Comparison of ENCODE assay signal across 1 cellular context in the genomic region with DNA sequence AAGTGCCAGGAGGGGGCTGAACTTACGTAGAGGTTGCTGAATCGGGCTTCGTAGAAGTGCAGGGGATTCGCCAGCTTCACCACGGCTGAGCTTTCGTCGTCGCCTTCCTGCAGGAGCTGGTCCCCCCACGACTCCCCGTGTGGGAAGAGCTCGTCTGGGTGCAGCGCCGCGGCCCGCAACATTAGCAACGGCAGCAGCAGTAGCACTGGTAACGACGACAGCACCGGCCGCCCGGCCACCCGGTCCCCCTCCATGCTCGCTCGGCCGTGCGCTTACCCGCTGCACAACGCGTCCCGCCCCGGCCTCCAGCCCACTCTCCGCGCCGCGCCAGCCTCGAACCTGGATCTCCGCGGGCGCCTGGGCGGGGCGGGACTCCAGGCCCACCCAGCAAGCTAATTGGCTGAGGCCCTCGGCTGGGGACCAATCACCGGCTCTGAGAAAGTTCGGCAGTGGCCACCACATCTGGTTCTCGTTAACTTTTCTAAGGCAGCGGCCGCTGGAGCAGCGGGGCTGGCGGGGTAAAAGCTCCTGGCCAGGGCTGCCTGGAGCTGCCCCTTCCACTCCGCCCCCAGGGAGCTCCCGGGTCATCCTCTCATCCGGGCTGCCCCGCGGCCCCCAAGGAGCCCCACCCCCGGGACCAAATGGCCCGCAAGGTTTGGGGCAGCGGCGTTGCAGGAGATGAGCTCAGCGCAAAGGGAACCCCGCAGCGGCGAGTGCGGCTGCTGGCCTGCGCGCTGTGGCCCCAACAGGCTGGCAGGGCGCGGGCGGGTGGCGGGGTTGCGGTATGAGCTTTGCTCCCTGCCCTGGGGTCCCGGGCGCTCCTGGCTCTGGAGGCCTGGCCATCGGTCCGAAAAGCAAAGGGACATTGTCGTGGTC.
TF ChIP-seq lines count a peak whose summit lies in the region.

A gene with protein sequence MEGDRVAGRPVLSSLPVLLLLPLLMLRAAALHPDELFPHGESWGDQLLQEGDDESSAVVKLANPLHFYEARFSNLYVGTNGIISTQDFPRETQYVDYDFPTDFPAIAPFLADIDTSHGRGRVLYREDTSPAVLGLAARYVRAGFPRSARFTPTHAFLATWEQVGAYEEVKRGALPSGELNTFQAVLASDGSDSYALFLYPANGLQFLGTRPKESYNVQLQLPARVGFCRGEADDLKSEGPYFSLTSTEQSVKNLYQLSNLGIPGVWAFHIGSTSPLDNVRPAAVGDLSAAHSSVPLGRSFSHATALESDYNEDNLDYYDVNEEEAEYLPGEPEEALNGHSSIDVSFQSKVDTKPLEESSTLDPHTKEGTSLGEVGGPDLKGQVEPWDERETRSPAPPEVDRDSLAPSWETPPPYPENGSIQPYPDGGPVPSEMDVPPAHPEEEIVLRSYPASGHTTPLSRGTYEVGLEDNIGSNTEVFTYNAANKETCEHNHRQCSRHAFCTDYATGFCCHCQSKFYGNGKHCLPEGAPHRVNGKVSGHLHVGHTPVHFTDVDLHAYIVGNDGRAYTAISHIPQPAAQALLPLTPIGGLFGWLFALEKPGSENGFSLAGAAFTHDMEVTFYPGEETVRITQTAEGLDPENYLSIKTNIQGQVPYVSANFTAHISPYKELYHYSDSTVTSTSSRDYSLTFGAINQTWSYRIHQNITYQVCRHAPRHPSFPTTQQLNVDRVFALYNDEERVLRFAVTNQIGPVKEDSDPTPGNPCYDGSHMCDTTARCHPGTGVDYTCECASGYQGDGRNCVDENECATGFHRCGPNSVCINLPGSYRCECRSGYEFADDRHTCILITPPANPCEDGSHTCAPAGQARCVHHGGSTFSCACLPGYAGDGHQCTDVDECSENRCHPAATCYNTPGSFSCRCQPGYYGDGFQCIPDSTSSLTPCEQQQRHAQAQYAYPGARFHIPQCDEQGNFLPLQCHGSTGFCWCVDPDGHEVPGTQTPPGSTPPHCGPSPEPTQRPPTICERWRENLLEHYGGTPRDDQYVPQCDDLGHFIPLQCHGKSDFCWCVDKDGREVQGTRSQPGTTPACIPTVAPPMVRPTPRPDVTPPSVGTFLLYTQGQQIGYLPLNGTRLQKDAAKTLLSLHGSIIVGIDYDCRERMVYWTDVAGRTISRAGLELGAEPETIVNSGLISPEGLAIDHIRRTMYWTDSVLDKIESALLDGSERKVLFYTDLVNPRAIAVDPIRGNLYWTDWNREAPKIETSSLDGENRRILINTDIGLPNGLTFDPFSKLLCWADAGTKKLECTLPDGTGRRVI (N-terminal part only) (minus strand): TSS at position 319 of the 876 bp plus-strand sequence. CDS start 65 bp downstream, at position 254.

TF ChIP-seq in GM12878, 131 proteins besides CTCF, POLR2A, EP300 and RAD21 (continued from another document):
- TF ChIP-seq, protein P1, sequence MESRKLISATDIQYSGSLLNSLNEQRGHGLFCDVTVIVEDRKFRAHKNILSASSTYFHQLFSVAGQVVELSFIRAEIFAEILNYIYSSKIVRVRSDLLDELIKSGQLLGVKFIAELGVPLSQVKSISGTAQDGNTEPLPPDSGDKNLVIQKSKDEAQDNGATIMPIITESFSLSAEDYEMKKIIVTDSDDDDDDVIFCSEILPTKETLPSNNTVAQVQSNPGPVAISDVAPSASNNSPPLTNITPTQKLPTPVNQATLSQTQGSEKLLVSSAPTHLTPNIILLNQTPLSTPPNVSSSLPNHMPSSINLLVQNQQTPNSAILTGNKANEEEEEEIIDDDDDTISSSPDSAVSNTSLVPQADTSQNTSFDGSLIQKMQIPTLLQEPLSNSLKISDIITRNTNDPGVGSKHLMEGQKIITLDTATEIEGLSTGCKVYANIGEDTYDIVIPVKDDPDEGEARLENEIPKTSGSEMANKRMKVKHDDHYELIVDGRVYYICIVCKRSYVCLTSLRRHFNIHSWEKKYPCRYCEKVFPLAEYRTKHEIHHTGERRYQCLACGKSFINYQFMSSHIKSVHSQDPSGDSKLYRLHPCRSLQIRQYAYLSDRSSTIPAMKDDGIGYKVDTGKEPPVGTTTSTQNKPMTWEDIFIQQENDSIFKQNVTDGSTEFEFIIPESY (IDR thresholded peaks at IDR 0.05) = no peak
- TF ChIP-seq, protein P2, sequence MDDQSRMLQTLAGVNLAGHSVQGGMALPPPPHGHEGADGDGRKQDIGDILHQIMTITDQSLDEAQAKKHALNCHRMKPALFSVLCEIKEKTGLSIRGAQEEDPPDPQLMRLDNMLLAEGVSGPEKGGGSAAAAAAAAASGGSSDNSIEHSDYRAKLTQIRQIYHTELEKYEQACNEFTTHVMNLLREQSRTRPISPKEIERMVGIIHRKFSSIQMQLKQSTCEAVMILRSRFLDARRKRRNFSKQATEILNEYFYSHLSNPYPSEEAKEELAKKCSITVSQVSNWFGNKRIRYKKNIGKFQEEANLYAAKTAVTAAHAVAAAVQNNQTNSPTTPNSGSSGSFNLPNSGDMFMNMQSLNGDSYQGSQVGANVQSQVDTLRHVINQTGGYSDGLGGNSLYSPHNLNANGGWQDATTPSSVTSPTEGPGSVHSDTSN (IDR thresholded peaks at IDR 0.05; ENCODE audit: insufficient replicate concordance, low read depth, low read length) = no peak
- TF ChIP-seq SREBF1 (IDR thresholded peaks at IDR 0.05; ENCODE audit: low read length) (no peak), ZNF24 (IDR thresholded peaks at IDR 0.05) (no peak), EGR1 (IDR thresholded peaks at IDR 0.05; ENCODE audit: borderline replicate concordance in 1 of 2, low read depth in 2 of 2, low read length in 2 of 2) (no peak), MEF2A (IDR thresholded peaks at IDR 0.05; ENCODE audit: insufficient read depth, low read depth, low read length) (no peak)
- TF ChIP-seq, protein P3, sequence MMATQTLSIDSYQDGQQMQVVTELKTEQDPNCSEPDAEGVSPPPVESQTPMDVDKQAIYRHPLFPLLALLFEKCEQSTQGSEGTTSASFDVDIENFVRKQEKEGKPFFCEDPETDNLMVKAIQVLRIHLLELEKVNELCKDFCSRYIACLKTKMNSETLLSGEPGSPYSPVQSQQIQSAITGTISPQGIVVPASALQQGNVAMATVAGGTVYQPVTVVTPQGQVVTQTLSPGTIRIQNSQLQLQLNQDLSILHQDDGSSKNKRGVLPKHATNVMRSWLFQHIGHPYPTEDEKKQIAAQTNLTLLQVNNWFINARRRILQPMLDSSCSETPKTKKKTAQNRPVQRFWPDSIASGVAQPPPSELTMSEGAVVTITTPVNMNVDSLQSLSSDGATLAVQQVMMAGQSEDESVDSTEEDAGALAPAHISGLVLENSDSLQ (IDR thresholded peaks at IDR 0.05) = no peak
TF ChIP-seq in GM12878: peak in this region for 1.
